Comparison of ENCODE assay signal across 10 cellular contexts in genomic region chr2:45275235-45275805, GRCh38.
DNase-seq lines count a peak whose midpoint lies in the region; ATAC-seq and TF ChIP-seq lines count a peak whose summit lies in the region.
"Had no signal": no experiment of that assay in that cellular context is flagged by ENCODE, and none has a peak within 500 bp of the region (broad histone marks: within the 10 kb centered on the region; RNA-seq: fewer than 3 reads in every experiment).

No MANE protein-coding gene starts in this region.

- H3K4me1 ChIP-seq in HEK293 (ENCODE audit: control insufficient read depth, insufficient read depth, low read length) (no peaks in the 10 kb centered on the region; the same call in 1 of the 2 replicates), SK-N-SH (ENCODE audit: control insufficient read depth in 1 of 2, insufficient read depth in 2 of 2, low read depth in 1 of 2, low read length in 1 of 2) (peaks cover 20 to 47% of the 10 kb centered on the region in 2 experiments), smooth muscle cell (ENCODE audit: low read depth) (peaks cover 12% of the 10 kb centered on the region)

- ATAC-seq in HG02798 (IDR thresholded peaks at IDR 0.05; ENCODE audit: poor library complexity, unreplicated experiment), result no peak

- no peak for TF ChIP-seq RAD21 in SK-N-SH (IDR thresholded peaks at IDR 0.05; ENCODE audit: low read length)

- no peaks in the 10 kb centered on the region for H3K9me2 ChIP-seq in SK-N-SH

- no peaks in the 10 kb centered on the region for H3K27me3 ChIP-seq in SK-N-SH (ENCODE audit: insufficient read depth)
- no peaks in the 10 kb centered on the region for H3K27me3 ChIP-seq in smooth muscle cell (ENCODE audit: low read depth)
- no peaks in the 10 kb centered on the region for H3K27me3 ChIP-seq in WERI-Rb-1 (ENCODE audit: insufficient read depth, low read depth, severe bottlenecking)

- H3K27ac ChIP-seq in HEK293 (ENCODE audit: extremely low read depth, low read depth, low read length), result no peak overlapping the region
- peak overlapping the region in 1 of 2 experiments; percentile 4; a peak in 2 of 4 replicates for H3K27ac ChIP-seq in SK-N-SH (ENCODE audit: low read depth in 2 of 2, low read length in 1 of 2)
- peak overlapping the region; percentile 49 for H3K27ac ChIP-seq in smooth muscle cell (ENCODE audit: low read depth)
- H3K27ac ChIP-seq in WERI-Rb-1, result no peak overlapping the region

- CTCF ChIA-PET in HEK293 (lab: Yijun Ruan, JAX) (no interaction called here), SK-N-SH (lab: Yijun Ruan, JAX) (no interaction called here)

- no peak overlapping the region for H3K4me3 ChIP-seq in HEK293 (ENCODE audit: low read depth, low read length)
- no peak overlapping the region for H3K4me3 ChIP-seq in SK-N-SH (ENCODE audit: low read depth in 2 of 2, low read length in 1 of 2)
- no peak overlapping the region for H3K4me3 ChIP-seq in smooth muscle cell
- H3K4me3 ChIP-seq in WERI-Rb-1 (ENCODE audit: low read depth, low read length), result no peak overlapping the region

- POLR2A ChIA-PET in HEK293 (lab: Yijun Ruan, JAX) (no interaction called here), SK-N-SH (lab: Yijun Ruan, JAX) (no interaction called here)

- H3K9me3 ChIP-seq in HEK293 (ENCODE audit: control insufficient read depth, insufficient read depth, low read depth, low read length), result no peaks in the 10 kb centered on the region
- H3K9me3 ChIP-seq in SK-N-SH, result no peaks in the 10 kb centered on the region
- H3K9me3 ChIP-seq in smooth muscle cell (replicated peaks; ENCODE audit: low read depth), result no peaks in the 10 kb centered on the region
- H3K9me3 ChIP-seq in WERI-Rb-1 (ENCODE audit: severe bottlenecking), result no peaks in the 10 kb centered on the region

- 81% methylated on average over 4 of the region's 4 CpGs for WGBS in SK-N-SH (ENCODE audit: low lambda C conversion rate)
- WGBS in smooth muscle cell (ENCODE audit: low lambda C conversion rate), result 70% methylated on average over 4 of the region's 4 CpGs

- TF ChIP-seq CTCF in HEK293 (tag by site-specific recombination; IDR thresholded peaks at IDR 0.05) (no peak), SK-N-SH (IDR thresholded peaks at IDR 0.05) (no peak), smooth muscle cell (IDR thresholded peaks at IDR 0.05; ENCODE audit: borderline replicate concordance, insufficient read depth, poor library complexity, severe bottlenecking) (no peak), WERI-Rb-1 (IDR thresholded peaks at IDR 0.05; ENCODE audit: low read depth, low read length) (no peak)

- H3K79me2 ChIP-seq in SK-N-SH (ENCODE audit: insufficient read depth), result no peaks in the 10 kb centered on the region
- H3K79me2 ChIP-seq in smooth muscle cell (ENCODE audit: low read depth), result no peaks in the 10 kb centered on the region

- H3F3A ChIP-seq in SK-N-SH (replicated peaks; ENCODE audit: insufficient read depth) (peaks cover 10% of the 10 kb centered on the region), smooth muscle cell (ENCODE audit: low read depth) (no peaks in the 10 kb centered on the region)

- no peaks in the 10 kb centered on the region for H4K20me1 ChIP-seq in SK-N-SH (ENCODE audit: insufficient read depth)
- H4K20me1 ChIP-seq in smooth muscle cell (ENCODE audit: low read depth), result no peaks in the 10 kb centered on the region

- H3K9ac ChIP-seq in SK-N-SH (no peak overlapping the region), smooth muscle cell (ENCODE audit: low read depth) (peak overlapping the region; percentile 25)

- H2AFZ ChIP-seq in SK-N-SH (ENCODE audit: low read depth) (peak overlapping the region; percentile 6; the same call in 1 of the 2 replicates), smooth muscle cell (ENCODE audit: low read depth) (no peak overlapping the region)

- H3K4me2 ChIP-seq in SK-N-SH, result no peak overlapping the region
- no peak overlapping the region for H3K4me2 ChIP-seq in smooth muscle cell

- no peak for TF ChIP-seq EP300 in SK-N-SH (IDR thresholded peaks at IDR 0.05; ENCODE audit: borderline replicate concordance in 1 of 2, low read depth in 1 of 2, low read length in 1 of 2)

- DNase-seq in SK-N-SH, result no peak
- peak; percentile 55 for DNase-seq in hepatic stellate cell (ENCODE audit: low spot score)
- DNase-seq in smooth muscle cell (lab: John Stamatoyannopoulos, UW; ENCODE audit: unreplicated experiment), result no peak
- DNase-seq in WERI-Rb-1, result no peak
- no peak for DNase-seq in putamen (ENCODE audit: low spot score)
- DNase-seq: activated CD4-positive, alpha-beta memory T cell treated with anti-CD3 and anti-CD28 coated beads for 36 hours; activated naive CD8-positive, alpha-beta T cell treated with anti-CD3 and anti-CD28 coated beads, Interleukin-2, amount 10 ng/mL, durations not matched to agents 7 days and 5 days; NCI-H2171 had no signal

- no peaks in the 10 kb centered on the region for H3K36me3 ChIP-seq in HEK293 (ENCODE audit: control insufficient read depth in 2 of 2, insufficient read depth in 1 of 2, low read length in 2 of 2)
- H3K36me3 ChIP-seq in SK-N-SH (replicated peaks in 1 of 2; ENCODE audit: control insufficient read depth in 1 of 2, insufficient read depth in 2 of 2, low read length in 1 of 2), result no peaks in the 10 kb centered on the region
- H3K36me3 ChIP-seq in smooth muscle cell (ENCODE audit: low read depth), result no peaks in the 10 kb centered on the region
- H3K36me3 ChIP-seq in WERI-Rb-1, result no peaks in the 10 kb centered on the region

TF ChIP-seq in HEK293, 187 proteins besides CTCF, POLR2A, EP300 and RAD21 (continues in another document):
- no peak for TF ChIP-seq SP2 (tag by site-specific recombination; IDR thresholded peaks at IDR 0.05)
- TF ChIP-seq ZNF184 (tag by site-specific recombination; IDR thresholded peaks at IDR 0.05), result no peak
- TF ChIP-seq ZNF645 (tag by site-specific recombination; IDR thresholded peaks at IDR 0.05), result no peak
- no peak for TF ChIP-seq ZSCAN30 (tag by site-specific recombination; IDR thresholded peaks at IDR 0.05)
- TF ChIP-seq GLIS2 (tag by site-specific recombination; IDR thresholded peaks at IDR 0.05), result no peak
- TF ChIP-seq ZNF707 (tag by site-specific recombination; IDR thresholded peaks at IDR 0.05), result no peak
- no peak for TF ChIP-seq ZNF555 (tag by site-specific recombination; conservative IDR thresholded peaks at IDR 0.05)
- no peak for TF ChIP-seq ZNF394 (tag by site-specific recombination; IDR thresholded peaks at IDR 0.05; ENCODE audit: borderline replicate concordance)

TF ChIP-seq in SK-N-SH, 30 proteins besides CTCF, POLR2A, EP300 and RAD21:
- TF ChIP-seq RXRA (IDR thresholded peaks at IDR 0.05; ENCODE audit: borderline replicate concordance, low read depth) (no peak), JUND (IDR thresholded peaks at IDR 0.05) (peak; percentile 49), FOSL2 (IDR thresholded peaks at IDR 0.05; ENCODE audit: borderline replicate concordance, low read depth) (peak; percentile 50; the same call in 1 of the 2 replicates), PBX3 (IDR thresholded peaks at IDR 0.05) (peak; percentile 10; the same call in 1 of the 2 replicates)

Comparison
In these comparisons a context has a peak if more than half of its experiments do, and no peak if none do; other contexts are left out.
1. Of the 4 proteins assayed by ChIP-seq in both HEK293 and SK-N-SH: peak only in HEK293: none; only in SK-N-SH: PBX3; in both: none; in neither: 3.